Comparison of ENCODE assay signal across 8 cellular contexts in the genomic region with DNA sequence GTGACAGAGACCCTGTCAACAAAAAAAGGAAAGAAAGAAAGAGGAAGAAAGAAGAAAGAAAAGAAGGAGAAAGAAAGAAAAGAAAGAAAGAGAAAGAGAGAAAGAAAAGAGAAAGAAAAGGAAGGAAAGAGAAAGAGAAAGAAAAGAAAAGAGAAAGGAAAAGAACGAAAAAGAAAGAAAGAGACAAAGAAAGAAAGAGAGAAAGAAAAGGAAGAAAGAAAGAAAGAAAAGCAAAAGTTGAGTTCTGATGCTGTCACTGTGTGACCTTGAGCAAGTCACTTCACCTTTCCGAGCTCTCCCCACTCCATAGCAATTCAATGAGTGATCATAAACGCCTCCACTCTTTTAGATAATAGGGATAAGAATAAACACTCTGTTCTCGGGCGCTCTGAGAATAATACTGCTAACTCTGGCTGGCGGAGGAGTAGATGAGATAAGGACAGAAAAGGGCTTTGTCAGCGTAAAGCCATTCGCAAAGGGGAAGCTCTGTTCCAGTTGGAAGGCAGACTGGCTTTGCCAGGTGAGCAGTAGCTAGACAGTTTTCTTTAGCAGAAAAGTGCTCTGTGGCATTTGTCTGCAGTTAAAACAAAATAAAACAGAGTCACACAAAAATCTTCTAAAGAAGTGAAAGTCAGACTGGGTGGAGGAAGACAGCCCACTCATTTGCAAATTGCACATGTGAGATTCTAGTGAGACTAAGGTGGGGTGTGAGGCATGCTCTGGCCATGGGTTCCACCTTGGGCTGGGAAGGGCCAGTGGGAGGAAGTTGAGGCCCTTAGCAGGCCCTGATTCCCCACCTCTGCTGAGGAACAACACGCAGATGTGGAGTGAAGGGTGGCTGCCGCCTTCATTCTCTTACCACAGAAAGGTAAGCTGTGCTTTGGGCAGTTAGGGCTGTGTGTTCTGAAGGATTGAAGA. TPM values are rescaled to one million over a fixed set of nuclear protein-coding genes. Genes with fewer than 3 reads are reported as not detected.
DNase-seq lines count a peak whose midpoint lies in the region; FAIRE-seq and TF ChIP-seq lines count a peak whose summit lies in the region.

No MANE protein-coding gene starts in this region.

- H3K36me3 Mint-ChIP-seq in activated naive CD4-positive, alpha-beta T cell treated with anti-CD3 and anti-CD28 coated beads for 36 hours (ENCODE audit: low read depth): no peaks in the 10 kb centered on the region

- peak; percentile 68 for FAIRE-seq in small intestine (lab: Jason Lieb, UNC)

- WGBS in esophagus muscularis mucosa: 41% methylated on average over 10 of the region's 10 CpGs
- WGBS in small intestine, 3 donors: 19 to 25% (median 19%) methylated on average over 10 of the region's 10 CpGs

- H3K27me3 ChIP-seq in Peyer's patch: no peaks in the 10 kb centered on the region
- no peaks in the 10 kb centered on the region for H3K27me3 ChIP-seq in esophagus muscularis mucosa
- no peaks in the 10 kb centered on the region for H3K27me3 ChIP-seq in small intestine (ENCODE audit: control insufficient read depth in 2 of 2, insufficient read depth in 2 of 2, low read length in 2 of 2)

- CTCF ChIA-PET in activated naive CD4-positive, alpha-beta T cell treated with anti-CD3 and anti-CD28 coated beads for 36 hours (lab: Charles Lee): interaction anchor here (0.6 to 1.2 kb wide), 6 partner anchors 37 to 597 kb away, joined by 3 to 4 read pairs (median 3); a partner anchor contains a TSS

- peak overlapping the region; percentile 36 to 94 (median 80) for H3K27ac ChIP-seq in Peyer's patch
- peak overlapping the region in 3 of 4 donors; percentile 17 to 67 (median 40) for H3K27ac ChIP-seq in esophagus muscularis mucosa (replicated peaks in 1 of 4)
- peak overlapping the region; percentile 72 to 83 for H3K27ac ChIP-seq in small intestine (ENCODE audit: low read depth in 1 of 2, low read length in 1 of 2)

- H3K27ac Mint-ChIP-seq in activated naive CD4-positive, alpha-beta T cell treated with anti-CD3 and anti-CD28 coated beads for 36 hours: peak overlapping the region; percentile 34

- peak overlapping the region in 2 of 4 donors; percentile 6 to 7 for H3K4me3 ChIP-seq in Peyer's patch
- H3K4me3 ChIP-seq in esophagus muscularis mucosa: peak overlapping the region; percentile 6 to 7 (median 7)
- no peak overlapping the region for H3K4me3 ChIP-seq in small intestine (ENCODE audit: low read depth in 1 of 2, low read length in 2 of 2)

- TF ChIP-seq POLR2A in Peyer's patch (IDR thresholded peaks at IDR 0.05) (peak in 1 of 2 donors; percentile 61), esophagus muscularis mucosa (IDR thresholded peaks at IDR 0.05; ENCODE audit: low read depth) (no peak)

- peaks cover 0 to 34% (median 4%) of the 10 kb centered on the region in 4 donors for H3K4me1 ChIP-seq in Peyer's patch
- H3K4me1 ChIP-seq in esophagus muscularis mucosa: peaks cover 7 to 20% (median 15%) of the 10 kb centered on the region in 4 donors
- peaks cover 3% of the 10 kb centered on the region in 2 donors for H3K4me1 ChIP-seq in small intestine (ENCODE audit: control insufficient read depth in 2 of 2, insufficient read depth in 1 of 2, low read depth in 1 of 2, low read length in 1 of 2)

- no peaks in the 10 kb centered on the region for H3K9me3 ChIP-seq in Peyer's patch
- no peaks in the 10 kb centered on the region for H3K9me3 ChIP-seq in esophagus muscularis mucosa
- no peaks in the 10 kb centered on the region for H3K9me3 ChIP-seq in small intestine (ENCODE audit: control insufficient read depth, low read depth)

- no peaks in the 10 kb centered on the region for H3K9me3 Mint-ChIP-seq in activated naive CD4-positive, alpha-beta T cell treated with anti-CD3 and anti-CD28 coated beads for 36 hours

- TF ChIP-seq CTCF in Peyer's patch (IDR thresholded peaks at IDR 0.05) (no peak), esophagus muscularis mucosa (IDR thresholded peaks at IDR 0.05) (no peak)

- DNase-seq in activated naive CD4-positive, alpha-beta T cell treated with anti-CD3 and anti-CD28 coated beads for 36 hours: peak; percentile 23
- DNase-seq in activated naive CD4-positive, alpha-beta T cell (lab: John Stamatoyannopoulos, UW): no peak
- DNase-seq in Peyer's patch (peak in 1 of 3 donors; percentile 75), esophagus muscularis mucosa (ENCODE audit: extremely low spot score) (no peak), small intestine (peak; percentile 95), DMS53 (lab: John Stamatoyannopoulos, UW) (no peak), GF-D8 (lab: John Stamatoyannopoulos, UW) (no peak), activated gamma-delta T cell (lab: John Stamatoyannopoulos, UW) (no peak)

- intact Hi-C loops in activated naive CD4-positive, alpha-beta T cell treated with anti-CD3 and anti-CD28 coated beads for 36 hours (cut with micrococcal nuclease): loop anchor here (2.0 kb wide), 1 partner anchor 36 kb away; no protein-coding TSS in a partner anchor
- intact Hi-C loops in esophagus muscularis mucosa (cut with DNase I): no loop called here

- H3K36me3 ChIP-seq in Peyer's patch (no peaks in the 10 kb centered on the region), esophagus muscularis mucosa (no peaks in the 10 kb centered on the region), small intestine (ENCODE audit: control insufficient read depth in 2 of 2, insufficient read depth in 2 of 2, low read length in 2 of 2) (no peaks in the 10 kb centered on the region)

- TF ChIP-seq EP300 in esophagus muscularis mucosa (IDR thresholded peaks at IDR 0.05): no peak

- H3K4me3 Mint-ChIP-seq in activated naive CD4-positive, alpha-beta T cell treated with anti-CD3 and anti-CD28 coated beads for 36 hours: peak overlapping the region; percentile 63

- H3K4me1 Mint-ChIP-seq in activated naive CD4-positive, alpha-beta T cell treated with anti-CD3 and anti-CD28 coated beads for 36 hours (ENCODE audit: low read depth): peaks cover 13% of the 10 kb centered on the region

- no peaks in the 10 kb centered on the region for H3K27me3 Mint-ChIP-seq in activated naive CD4-positive, alpha-beta T cell treated with anti-CD3 and anti-CD28 coated beads for 36 hours (ENCODE audit: low read depth)

RNA-seq across cellular contexts. Expression of a gene that starts 9.6 kb away (rescaled TPM):
- total RNA-seq in activated naive CD4-positive, alpha-beta T cell treated with anti-CD3 and anti-CD28 coated beads for 36 hours: 10 to 100 TPM; 47.7 to 48.0 TPM
- 100 to 1,000 TPM; 116 to 533 (median 439) TPM for total RNA-seq in Peyer's patch
- 100 to 1,000 TPM in 2 of 4 donors, 10 to 100 TPM in 2; 61.9 to 114 (median 89.9) TPM for total RNA-seq in esophagus muscularis mucosa
- polyA plus RNA-seq in small intestine: 100 to 1,000 TPM; 137 to 335 (median 268) TPM

Comparison
In these comparisons a context has a peak if more than half of its experiments do, and no peak if none do; other contexts are left out.
1. DNase-seq: peak in activated naive CD4-positive, alpha-beta T cell treated with anti-CD3 and anti-CD28 coated beads for 36 hours (single experiment) and small intestine (single experiment); none in activated naive CD4-positive, alpha-beta T cell (0 of 4), esophagus muscularis mucosa (single experiment), DMS53 (single experiment), GF-D8 (single experiment) and activated gamma-delta T cell (single experiment).
2. H3K4me3 ChIP-seq: peak in esophagus muscularis mucosa (4 of 4); none in small intestine (0 of 2).
3. Peak in every context shown above with its lines, with median percentiles within 50 percentile points of each other: H3K27ac ChIP-seq.